Comparison of ENCODE assay signal across 1 cellular context in the genomic region with DNA sequence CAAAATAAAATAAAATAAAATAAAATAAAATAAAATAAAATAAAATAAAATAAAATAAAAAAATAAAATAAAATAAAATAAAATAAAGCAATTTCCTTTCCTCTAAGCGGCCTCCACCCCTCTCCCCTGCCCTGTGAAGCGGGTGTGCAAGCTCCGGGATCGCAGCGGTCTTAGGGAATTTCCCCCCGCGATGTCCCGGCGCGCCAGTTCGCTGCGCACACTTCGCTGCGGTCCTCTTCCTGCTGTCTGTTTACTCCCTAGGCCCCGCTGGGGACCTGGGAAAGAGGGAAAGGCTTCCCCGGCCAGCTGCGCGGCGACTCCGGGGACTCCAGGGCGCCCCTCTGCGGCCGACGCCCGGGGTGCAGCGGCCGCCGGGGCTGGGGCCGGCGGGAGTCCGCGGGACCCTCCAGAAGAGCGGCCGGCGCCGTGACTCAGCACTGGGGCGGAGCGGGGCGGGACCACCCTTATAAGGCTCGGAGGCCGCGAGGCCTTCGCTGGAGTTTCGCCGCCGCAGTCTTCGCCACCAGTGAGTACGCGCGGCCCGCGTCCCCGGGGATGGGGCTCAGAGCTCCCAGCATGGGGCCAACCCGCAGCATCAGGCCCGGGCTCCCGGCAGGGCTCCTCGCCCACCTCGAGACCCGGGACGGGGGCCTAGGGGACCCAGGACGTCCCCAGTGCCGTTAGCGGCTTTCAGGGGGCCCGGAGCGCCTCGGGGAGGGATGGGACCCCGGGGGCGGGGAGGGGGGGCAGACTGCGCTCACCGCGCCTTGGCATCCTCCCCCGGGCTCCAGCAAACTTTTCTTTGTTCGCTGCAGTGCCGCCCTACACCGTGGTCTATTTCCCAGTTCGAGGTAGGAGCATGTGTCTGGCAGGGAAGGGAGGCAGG.
A peak's percentile ranks its signal among the peaks of the same experiment; 100 is the strongest.
TF ChIP-seq lines count a peak whose summit lies in the region.

A gene (plus strand): TSS at position 494 of the 886 bp plus-strand sequence. CDS start 32 bp downstream, at position 526.

TF ChIP-seq in K562, 482 proteins besides CTCF, POLR2A, EP300 and RAD21 (continued from another document and continues in another):
- TF ChIP-seq, protein P1, sequence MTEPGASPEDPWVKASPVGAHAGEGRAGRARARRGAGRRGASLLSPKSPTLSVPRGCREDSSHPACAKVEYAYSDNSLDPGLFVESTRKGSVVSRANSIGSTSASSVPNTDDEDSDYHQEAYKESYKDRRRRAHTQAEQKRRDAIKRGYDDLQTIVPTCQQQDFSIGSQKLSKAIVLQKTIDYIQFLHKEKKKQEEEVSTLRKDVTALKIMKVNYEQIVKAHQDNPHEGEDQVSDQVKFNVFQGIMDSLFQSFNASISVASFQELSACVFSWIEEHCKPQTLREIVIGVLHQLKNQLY (CRISPR knock-in tag; conservative IDR thresholded peaks at IDR 0.05): 0 out of 4 replicates have a peak, but pooled peaks of 1 of the 2 experiments have one; percentile 50
- TF ChIP-seq PML (IDR thresholded peaks at IDR 0.05; ENCODE audit: low read length): peak; percentile 66; the same call in 1 of the 2 replicates
- TF ChIP-seq RBBP5 (IDR thresholded peaks at IDR 0.05; ENCODE audit: borderline replicate concordance, insufficient read depth, low read length, poor library complexity, severe bottlenecking): peak; percentile 67
- TF ChIP-seq POLR2AphosphoS5 (IDR thresholded peaks at IDR 0.05; ENCODE audit: control insufficient read depth, insufficient read depth, low read depth, low read length): peak; percentile 89; the same call in 1 of the 2 replicates
- no peak for TF ChIP-seq RBM15 (IDR thresholded peaks at IDR 0.05; ENCODE audit: insufficient read depth, low read length)
- TF ChIP-seq ZNF780A (CRISPR knock-in tag; IDR thresholded peaks at IDR 0.05): no peak
- no peak for TF ChIP-seq PTTG1 (tag; IDR thresholded peaks at IDR 0.05; ENCODE audit: low read depth)
- TF ChIP-seq TCF7 (IDR thresholded peaks at IDR 0.05; ENCODE audit: borderline replicate concordance): peak; percentile 70; the same call in 1 of the 2 replicates
- TF ChIP-seq HOXB6 (CRISPR knock-in tag; IDR thresholded peaks at IDR 0.05; ENCODE audit: borderline replicate concordance): no peak
- peak; percentile 17; the same call in 1 of the 2 replicates for TF ChIP-seq EGR1 (conservative IDR thresholded peaks at IDR 0.05)
- TF ChIP-seq, protein P2, sequence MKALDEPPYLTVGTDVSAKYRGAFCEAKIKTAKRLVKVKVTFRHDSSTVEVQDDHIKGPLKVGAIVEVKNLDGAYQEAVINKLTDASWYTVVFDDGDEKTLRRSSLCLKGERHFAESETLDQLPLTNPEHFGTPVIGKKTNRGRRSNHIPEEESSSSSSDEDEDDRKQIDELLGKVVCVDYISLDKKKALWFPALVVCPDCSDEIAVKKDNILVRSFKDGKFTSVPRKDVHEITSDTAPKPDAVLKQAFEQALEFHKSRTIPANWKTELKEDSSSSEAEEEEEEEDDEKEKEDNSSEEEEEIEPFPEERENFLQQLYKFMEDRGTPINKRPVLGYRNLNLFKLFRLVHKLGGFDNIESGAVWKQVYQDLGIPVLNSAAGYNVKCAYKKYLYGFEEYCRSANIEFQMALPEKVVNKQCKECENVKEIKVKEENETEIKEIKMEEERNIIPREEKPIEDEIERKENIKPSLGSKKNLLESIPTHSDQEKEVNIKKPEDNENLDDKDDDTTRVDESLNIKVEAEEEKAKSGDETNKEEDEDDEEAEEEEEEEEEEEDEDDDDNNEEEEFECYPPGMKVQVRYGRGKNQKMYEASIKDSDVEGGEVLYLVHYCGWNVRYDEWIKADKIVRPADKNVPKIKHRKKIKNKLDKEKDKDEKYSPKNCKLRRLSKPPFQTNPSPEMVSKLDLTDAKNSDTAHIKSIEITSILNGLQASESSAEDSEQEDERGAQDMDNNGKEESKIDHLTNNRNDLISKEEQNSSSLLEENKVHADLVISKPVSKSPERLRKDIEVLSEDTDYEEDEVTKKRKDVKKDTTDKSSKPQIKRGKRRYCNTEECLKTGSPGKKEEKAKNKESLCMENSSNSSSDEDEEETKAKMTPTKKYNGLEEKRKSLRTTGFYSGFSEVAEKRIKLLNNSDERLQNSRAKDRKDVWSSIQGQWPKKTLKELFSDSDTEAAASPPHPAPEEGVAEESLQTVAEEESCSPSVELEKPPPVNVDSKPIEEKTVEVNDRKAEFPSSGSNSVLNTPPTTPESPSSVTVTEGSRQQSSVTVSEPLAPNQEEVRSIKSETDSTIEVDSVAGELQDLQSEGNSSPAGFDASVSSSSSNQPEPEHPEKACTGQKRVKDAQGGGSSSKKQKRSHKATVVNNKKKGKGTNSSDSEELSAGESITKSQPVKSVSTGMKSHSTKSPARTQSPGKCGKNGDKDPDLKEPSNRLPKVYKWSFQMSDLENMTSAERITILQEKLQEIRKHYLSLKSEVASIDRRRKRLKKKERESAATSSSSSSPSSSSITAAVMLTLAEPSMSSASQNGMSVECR (CRISPR knock-in tag; IDR thresholded peaks at IDR 0.05): peak; percentile 73
- TF ChIP-seq, protein P3, sequence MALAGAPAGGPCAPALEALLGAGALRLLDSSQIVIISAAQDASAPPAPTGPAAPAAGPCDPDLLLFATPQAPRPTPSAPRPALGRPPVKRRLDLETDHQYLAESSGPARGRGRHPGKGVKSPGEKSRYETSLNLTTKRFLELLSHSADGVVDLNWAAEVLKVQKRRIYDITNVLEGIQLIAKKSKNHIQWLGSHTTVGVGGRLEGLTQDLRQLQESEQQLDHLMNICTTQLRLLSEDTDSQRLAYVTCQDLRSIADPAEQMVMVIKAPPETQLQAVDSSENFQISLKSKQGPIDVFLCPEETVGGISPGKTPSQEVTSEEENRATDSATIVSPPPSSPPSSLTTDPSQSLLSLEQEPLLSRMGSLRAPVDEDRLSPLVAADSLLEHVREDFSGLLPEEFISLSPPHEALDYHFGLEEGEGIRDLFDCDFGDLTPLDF (CRISPR knock-in tag; IDR thresholded peaks at IDR 0.05): peak; percentile 66; the same call in 1 of the 2 replicates
- TF ChIP-seq, protein P4, sequence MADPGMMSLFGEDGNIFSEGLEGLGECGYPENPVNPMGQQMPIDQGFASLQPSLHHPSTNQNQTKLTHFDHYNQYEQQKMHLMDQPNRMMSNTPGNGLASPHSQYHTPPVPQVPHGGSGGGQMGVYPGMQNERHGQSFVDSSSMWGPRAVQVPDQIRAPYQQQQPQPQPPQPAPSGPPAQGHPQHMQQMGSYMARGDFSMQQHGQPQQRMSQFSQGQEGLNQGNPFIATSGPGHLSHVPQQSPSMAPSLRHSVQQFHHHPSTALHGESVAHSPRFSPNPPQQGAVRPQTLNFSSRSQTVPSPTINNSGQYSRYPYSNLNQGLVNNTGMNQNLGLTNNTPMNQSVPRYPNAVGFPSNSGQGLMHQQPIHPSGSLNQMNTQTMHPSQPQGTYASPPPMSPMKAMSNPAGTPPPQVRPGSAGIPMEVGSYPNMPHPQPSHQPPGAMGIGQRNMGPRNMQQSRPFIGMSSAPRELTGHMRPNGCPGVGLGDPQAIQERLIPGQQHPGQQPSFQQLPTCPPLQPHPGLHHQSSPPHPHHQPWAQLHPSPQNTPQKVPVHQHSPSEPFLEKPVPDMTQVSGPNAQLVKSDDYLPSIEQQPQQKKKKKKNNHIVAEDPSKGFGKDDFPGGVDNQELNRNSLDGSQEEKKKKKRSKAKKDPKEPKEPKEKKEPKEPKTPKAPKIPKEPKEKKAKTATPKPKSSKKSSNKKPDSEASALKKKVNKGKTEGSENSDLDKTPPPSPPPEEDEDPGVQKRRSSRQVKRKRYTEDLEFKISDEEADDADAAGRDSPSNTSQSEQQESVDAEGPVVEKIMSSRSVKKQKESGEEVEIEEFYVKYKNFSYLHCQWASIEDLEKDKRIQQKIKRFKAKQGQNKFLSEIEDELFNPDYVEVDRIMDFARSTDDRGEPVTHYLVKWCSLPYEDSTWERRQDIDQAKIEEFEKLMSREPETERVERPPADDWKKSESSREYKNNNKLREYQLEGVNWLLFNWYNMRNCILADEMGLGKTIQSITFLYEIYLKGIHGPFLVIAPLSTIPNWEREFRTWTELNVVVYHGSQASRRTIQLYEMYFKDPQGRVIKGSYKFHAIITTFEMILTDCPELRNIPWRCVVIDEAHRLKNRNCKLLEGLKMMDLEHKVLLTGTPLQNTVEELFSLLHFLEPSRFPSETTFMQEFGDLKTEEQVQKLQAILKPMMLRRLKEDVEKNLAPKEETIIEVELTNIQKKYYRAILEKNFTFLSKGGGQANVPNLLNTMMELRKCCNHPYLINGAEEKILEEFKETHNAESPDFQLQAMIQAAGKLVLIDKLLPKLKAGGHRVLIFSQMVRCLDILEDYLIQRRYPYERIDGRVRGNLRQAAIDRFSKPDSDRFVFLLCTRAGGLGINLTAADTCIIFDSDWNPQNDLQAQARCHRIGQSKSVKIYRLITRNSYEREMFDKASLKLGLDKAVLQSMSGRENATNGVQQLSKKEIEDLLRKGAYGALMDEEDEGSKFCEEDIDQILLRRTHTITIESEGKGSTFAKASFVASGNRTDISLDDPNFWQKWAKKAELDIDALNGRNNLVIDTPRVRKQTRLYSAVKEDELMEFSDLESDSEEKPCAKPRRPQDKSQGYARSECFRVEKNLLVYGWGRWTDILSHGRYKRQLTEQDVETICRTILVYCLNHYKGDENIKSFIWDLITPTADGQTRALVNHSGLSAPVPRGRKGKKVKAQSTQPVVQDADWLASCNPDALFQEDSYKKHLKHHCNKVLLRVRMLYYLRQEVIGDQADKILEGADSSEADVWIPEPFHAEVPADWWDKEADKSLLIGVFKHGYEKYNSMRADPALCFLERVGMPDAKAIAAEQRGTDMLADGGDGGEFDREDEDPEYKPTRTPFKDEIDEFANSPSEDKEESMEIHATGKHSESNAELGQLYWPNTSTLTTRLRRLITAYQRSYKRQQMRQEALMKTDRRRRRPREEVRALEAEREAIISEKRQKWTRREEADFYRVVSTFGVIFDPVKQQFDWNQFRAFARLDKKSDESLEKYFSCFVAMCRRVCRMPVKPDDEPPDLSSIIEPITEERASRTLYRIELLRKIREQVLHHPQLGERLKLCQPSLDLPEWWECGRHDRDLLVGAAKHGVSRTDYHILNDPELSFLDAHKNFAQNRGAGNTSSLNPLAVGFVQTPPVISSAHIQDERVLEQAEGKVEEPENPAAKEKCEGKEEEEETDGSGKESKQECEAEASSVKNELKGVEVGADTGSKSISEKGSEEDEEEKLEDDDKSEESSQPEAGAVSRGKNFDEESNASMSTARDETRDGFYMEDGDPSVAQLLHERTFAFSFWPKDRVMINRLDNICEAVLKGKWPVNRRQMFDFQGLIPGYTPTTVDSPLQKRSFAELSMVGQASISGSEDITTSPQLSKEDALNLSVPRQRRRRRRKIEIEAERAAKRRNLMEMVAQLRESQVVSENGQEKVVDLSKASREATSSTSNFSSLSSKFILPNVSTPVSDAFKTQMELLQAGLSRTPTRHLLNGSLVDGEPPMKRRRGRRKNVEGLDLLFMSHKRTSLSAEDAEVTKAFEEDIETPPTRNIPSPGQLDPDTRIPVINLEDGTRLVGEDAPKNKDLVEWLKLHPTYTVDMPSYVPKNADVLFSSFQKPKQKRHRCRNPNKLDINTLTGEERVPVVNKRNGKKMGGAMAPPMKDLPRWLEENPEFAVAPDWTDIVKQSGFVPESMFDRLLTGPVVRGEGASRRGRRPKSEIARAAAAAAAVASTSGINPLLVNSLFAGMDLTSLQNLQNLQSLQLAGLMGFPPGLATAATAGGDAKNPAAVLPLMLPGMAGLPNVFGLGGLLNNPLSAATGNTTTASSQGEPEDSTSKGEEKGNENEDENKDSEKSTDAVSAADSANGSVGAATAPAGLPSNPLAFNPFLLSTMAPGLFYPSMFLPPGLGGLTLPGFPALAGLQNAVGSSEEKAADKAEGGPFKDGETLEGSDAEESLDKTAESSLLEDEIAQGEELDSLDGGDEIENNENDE (IDR thresholded peaks at IDR 0.05; ENCODE audit: low read depth, low read length): no peak
- no peak for TF ChIP-seq MEF2A (IDR thresholded peaks at IDR 0.05; ENCODE audit: control insufficient read depth, low read depth, low read length)
- no peak for TF ChIP-seq KAT8 (IDR thresholded peaks at IDR 0.05; ENCODE audit: low read depth)
- TF ChIP-seq RB1 (IDR thresholded peaks at IDR 0.05; ENCODE audit: low read depth): peak; percentile 98
- TF ChIP-seq, protein P5, sequence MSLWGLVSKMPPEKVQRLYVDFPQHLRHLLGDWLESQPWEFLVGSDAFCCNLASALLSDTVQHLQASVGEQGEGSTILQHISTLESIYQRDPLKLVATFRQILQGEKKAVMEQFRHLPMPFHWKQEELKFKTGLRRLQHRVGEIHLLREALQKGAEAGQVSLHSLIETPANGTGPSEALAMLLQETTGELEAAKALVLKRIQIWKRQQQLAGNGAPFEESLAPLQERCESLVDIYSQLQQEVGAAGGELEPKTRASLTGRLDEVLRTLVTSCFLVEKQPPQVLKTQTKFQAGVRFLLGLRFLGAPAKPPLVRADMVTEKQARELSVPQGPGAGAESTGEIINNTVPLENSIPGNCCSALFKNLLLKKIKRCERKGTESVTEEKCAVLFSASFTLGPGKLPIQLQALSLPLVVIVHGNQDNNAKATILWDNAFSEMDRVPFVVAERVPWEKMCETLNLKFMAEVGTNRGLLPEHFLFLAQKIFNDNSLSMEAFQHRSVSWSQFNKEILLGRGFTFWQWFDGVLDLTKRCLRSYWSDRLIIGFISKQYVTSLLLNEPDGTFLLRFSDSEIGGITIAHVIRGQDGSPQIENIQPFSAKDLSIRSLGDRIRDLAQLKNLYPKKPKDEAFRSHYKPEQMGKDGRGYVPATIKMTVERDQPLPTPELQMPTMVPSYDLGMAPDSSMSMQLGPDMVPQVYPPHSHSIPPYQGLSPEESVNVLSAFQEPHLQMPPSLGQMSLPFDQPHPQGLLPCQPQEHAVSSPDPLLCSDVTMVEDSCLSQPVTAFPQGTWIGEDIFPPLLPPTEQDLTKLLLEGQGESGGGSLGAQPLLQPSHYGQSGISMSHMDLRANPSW (CRISPR knock-in tag; IDR thresholded peaks at IDR 0.05): peak; percentile 73; the same call in 1 of the 2 replicates
- TF ChIP-seq, protein P6, sequence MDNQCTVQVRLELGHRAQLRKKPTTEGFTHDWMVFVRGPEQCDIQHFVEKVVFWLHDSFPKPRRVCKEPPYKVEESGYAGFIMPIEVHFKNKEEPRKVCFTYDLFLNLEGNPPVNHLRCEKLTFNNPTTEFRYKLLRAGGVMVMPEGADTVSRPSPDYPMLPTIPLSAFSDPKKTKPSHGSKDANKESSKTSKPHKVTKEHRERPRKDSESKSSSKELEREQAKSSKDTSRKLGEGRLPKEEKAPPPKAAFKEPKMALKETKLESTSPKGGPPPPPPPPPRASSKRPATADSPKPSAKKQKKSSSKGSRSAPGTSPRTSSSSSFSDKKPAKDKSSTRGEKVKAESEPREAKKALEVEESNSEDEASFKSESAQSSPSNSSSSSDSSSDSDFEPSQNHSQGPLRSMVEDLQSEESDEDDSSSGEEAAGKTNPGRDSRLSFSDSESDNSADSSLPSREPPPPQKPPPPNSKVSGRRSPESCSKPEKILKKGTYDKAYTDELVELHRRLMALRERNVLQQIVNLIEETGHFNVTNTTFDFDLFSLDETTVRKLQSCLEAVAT (IDR thresholded peaks at IDR 0.05): peak; percentile 12 to 43; a peak in 2 of 4 replicates
- TF ChIP-seq, protein P7, sequence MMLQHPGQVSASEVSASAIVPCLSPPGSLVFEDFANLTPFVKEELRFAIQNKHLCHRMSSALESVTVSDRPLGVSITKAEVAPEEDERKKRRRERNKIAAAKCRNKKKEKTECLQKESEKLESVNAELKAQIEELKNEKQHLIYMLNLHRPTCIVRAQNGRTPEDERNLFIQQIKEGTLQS (IDR thresholded peaks at IDR 0.05): no peak
- TF ChIP-seq, protein P7 (CRISPR knock-in tag; conservative IDR thresholded peaks at IDR 0.05): peak; percentile 47; the same call in 1 of the 2 replicates
- TF ChIP-seq HSF4 (CRISPR knock-in tag; IDR thresholded peaks at IDR 0.05; ENCODE audit: borderline replicate concordance): no peak
- TF ChIP-seq, protein P8, sequence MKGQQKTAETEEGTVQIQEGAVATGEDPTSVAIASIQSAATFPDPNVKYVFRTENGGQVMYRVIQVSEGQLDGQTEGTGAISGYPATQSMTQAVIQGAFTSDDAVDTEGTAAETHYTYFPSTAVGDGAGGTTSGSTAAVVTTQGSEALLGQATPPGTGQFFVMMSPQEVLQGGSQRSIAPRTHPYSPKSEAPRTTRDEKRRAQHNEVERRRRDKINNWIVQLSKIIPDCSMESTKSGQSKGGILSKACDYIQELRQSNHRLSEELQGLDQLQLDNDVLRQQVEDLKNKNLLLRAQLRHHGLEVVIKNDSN (CRISPR knock-in tag; IDR thresholded peaks at IDR 0.05): 0 out of 2 replicates have a peak, but pooled peaks have one; percentile 19
